Comparison of ENCODE assay signal across 3 cellular contexts in genomic region chr20:23063573-23063972, GRCh38.
TF ChIP-seq lines count a peak whose summit lies in the region.

No MANE protein-coding gene starts in this region.

TF ChIP-seq in A549, 52 proteins besides CTCF, POLR2A, EP300 and RAD21:
- TF ChIP-seq MYC (IDR thresholded peaks at IDR 0.05; ENCODE audit: borderline replicate concordance, low read length) (no peak), GATA3 (IDR thresholded peaks at IDR 0.05; ENCODE audit: borderline replicate concordance) (no peak), POLR2AphosphoS2 (conservative IDR thresholded peaks at IDR 0.05; ENCODE audit: low read length) (no peak), ZSCAN20 (CRISPR knock-in tag; IDR thresholded peaks at IDR 0.05) (no peak), BHLHE40 (IDR thresholded peaks at IDR 0.05; ENCODE audit: low read depth, low read length) (no peak), CBX8 (IDR thresholded peaks at IDR 0.05) (no peak), HOXA7 (CRISPR knock-in tag; IDR thresholded peaks at IDR 0.05) (no peak), ZC3H11A (IDR thresholded peaks at IDR 0.05) (no peak), BCL3 (IDR thresholded peaks at IDR 0.05) (no peak), NFE2L2 (conservative IDR thresholded peaks at IDR 0.05; ENCODE audit: low read length) (no peak), FOSL2 (IDR thresholded peaks at IDR 0.05) (no peak), FOSL2 (CRISPR knock-in tag; IDR thresholded peaks at IDR 0.05) (no peak), FOXS1 (CRISPR knock-in tag; IDR thresholded peaks at IDR 0.05) (no peak), NPAS2 (CRISPR knock-in tag; IDR thresholded peaks at IDR 0.05; ENCODE audit: borderline replicate concordance) (no peak), EHMT2 (IDR thresholded peaks at IDR 0.05; ENCODE audit: low read depth) (no peak), MAFK (IDR thresholded peaks at IDR 0.05; ENCODE audit: partially characterized antibody) (no peak), USF2 (IDR thresholded peaks at IDR 0.05) (no peak), KDM5A (IDR thresholded peaks at IDR 0.05) (no peak), CBX2 (IDR thresholded peaks at IDR 0.05; ENCODE audit: borderline replicate concordance, low read depth) (no peak), RCOR1 (IDR thresholded peaks at IDR 0.05; ENCODE audit: low read depth, low read length) (no peak)
- TF ChIP-seq, protein P1, sequence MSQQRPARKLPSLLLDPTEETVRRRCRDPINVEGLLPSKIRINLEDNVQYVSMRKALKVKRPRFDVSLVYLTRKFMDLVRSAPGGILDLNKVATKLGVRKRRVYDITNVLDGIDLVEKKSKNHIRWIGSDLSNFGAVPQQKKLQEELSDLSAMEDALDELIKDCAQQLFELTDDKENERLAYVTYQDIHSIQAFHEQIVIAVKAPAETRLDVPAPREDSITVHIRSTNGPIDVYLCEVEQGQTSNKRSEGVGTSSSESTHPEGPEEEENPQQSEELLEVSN (IDR thresholded peaks at IDR 0.05; ENCODE audit: borderline replicate concordance, low read depth), result no peak

TF ChIP-seq in GM23338, 12 proteins besides CTCF, POLR2A, EP300 and RAD21 (continues in another document):
- TF ChIP-seq, protein P2, sequence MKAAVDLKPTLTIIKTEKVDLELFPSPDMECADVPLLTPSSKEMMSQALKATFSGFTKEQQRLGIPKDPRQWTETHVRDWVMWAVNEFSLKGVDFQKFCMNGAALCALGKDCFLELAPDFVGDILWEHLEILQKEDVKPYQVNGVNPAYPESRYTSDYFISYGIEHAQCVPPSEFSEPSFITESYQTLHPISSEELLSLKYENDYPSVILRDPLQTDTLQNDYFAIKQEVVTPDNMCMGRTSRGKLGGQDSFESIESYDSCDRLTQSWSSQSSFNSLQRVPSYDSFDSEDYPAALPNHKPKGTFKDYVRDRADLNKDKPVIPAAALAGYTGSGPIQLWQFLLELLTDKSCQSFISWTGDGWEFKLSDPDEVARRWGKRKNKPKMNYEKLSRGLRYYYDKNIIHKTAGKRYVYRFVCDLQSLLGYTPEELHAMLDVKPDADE (IDR thresholded peaks at IDR 0.05), result no peak
- TF ChIP-seq POLR2AphosphoS5 (IDR thresholded peaks at IDR 0.05; ENCODE audit: low read depth) (no peak), EZH2phosphoT487 (IDR thresholded peaks at IDR 0.05; ENCODE audit: unreplicated experiment) (no peak), ZNF462 (CRISPR knock-in tag; IDR thresholded peaks at IDR 0.05) (no peak), ZNF114 (CRISPR knock-in tag; IDR thresholded peaks at IDR 0.05) (no peak), EZH2 (IDR thresholded peaks at IDR 0.05; ENCODE audit: low read depth, unreplicated experiment) (no peak), NANOG (IDR thresholded peaks at IDR 0.05; ENCODE audit: borderline replicate concordance) (no peak), STAT1 (IDR thresholded peaks at IDR 0.05; ENCODE audit: unreplicated experiment) (no peak)

TF ChIP-seq in endothelial cell of umbilical vein, 7 proteins besides CTCF, POLR2A, EP300 and RAD21:
- TF ChIP-seq GATA2 (IDR thresholded peaks at IDR 0.05; ENCODE audit: insufficient read depth, insufficient read length, low read depth, low read length) (no peak), JUN (IDR thresholded peaks at IDR 0.05; ENCODE audit: borderline replicate concordance, insufficient read depth, insufficient read length, low read depth) (no peak), FOS (IDR thresholded peaks at IDR 0.05; ENCODE audit: borderline replicate concordance, insufficient read depth, low read length) (no peak), EZH2 (IDR thresholded peaks at IDR 0.05; ENCODE audit: borderline replicate concordance, low read depth, low read length, severe bottlenecking) (no peak), POLR2AphosphoS5 (IDR thresholded peaks at IDR 0.05; ENCODE audit: insufficient read depth, low read depth, low read length) (no peak), MYC (IDR thresholded peaks at IDR 0.05; ENCODE audit: low read depth, low read length) (no peak)
- TF ChIP-seq, protein P3, sequence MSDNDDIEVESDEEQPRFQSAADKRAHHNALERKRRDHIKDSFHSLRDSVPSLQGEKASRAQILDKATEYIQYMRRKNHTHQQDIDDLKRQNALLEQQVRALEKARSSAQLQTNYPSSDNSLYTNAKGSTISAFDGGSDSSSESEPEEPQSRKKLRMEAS (IDR thresholded peaks at IDR 0.05; ENCODE audit: insufficient read depth, insufficient read length), result no peak
